ENCODE assay signal across 10 cellular contexts in genomic region chr3:25843332-25843731, GRCh38. TPM values are rescaled to one million over a fixed set of nuclear protein-coding genes. Genes with fewer than 3 reads are reported as not detected.
A peak's percentile ranks its signal among the peaks of the same experiment; 100 is the strongest.
DNase-seq lines count a peak whose midpoint lies in the region; ATAC-seq and TF ChIP-seq lines count a peak whose summit lies in the region.
"Had no signal": no experiment of that assay in that cellular context is flagged by ENCODE, and none has a peak within 500 bp of the region (broad histone marks: within the 10 kb centered on the region; RNA-seq: fewer than 3 reads in every experiment).

No MANE protein-coding gene starts in this region.

- no peaks in the 10 kb centered on the region for H3K27me3 ChIP-seq in HCT116 (ENCODE audit: insufficient read depth, low read length)
- no peaks in the 10 kb centered on the region for H3K27me3 ChIP-seq in PC-3 (ENCODE audit: low read length)
- no peaks in the 10 kb centered on the region for H3K27me3 ChIP-seq in esophagus squamous epithelium

- TF ChIP-seq POLR2A in HCT116 (IDR thresholded peaks at IDR 0.05; ENCODE audit: borderline replicate concordance, extremely low read depth, insufficient read depth, insufficient read length) = no peak
- no peak for TF ChIP-seq POLR2A in esophagus squamous epithelium (IDR thresholded peaks at IDR 0.05)

- TF ChIP-seq CTCF in HCT116 (IDR thresholded peaks at IDR 0.05 in 2 of 3, conservative IDR thresholded peaks at IDR 0.05 in 1 of 3; ENCODE audit: borderline replicate concordance in 1 of 3, insufficient read depth in 1 of 3, low read depth in 2 of 3, low read length in 2 of 3) = 0 out of 6 replicates have a peak, but pooled peaks of 1 of the 3 experiments have one; percentile 12
- TF ChIP-seq CTCF in PC-3 (conservative IDR thresholded peaks at IDR 0.05; ENCODE audit: low read depth, low read length) = peak; percentile 61
- TF ChIP-seq CTCF in esophagus squamous epithelium (IDR thresholded peaks at IDR 0.05) = peak in 4 of 6 experiments; percentile 8 to 35 (median 14)
- peak; percentile 22 for TF ChIP-seq CTCF in retinal pigment epithelial cell (conservative IDR thresholded peaks at IDR 0.05; ENCODE audit: low read depth, low read length)

- H2AFZ ChIP-seq in HCT116 (ENCODE audit: low read depth, low read length, poor library complexity, severe bottlenecking) (no peak overlapping the region), PC-3 (ENCODE audit: low read length) (no peak overlapping the region)

- H3K27ac ChIP-seq in HCT116 (ENCODE audit: low read depth, low read length) (no peak overlapping the region), PC-3 (ENCODE audit: low read length) (no peak overlapping the region), esophagus squamous epithelium (no peak overlapping the region)

- peak; percentile 29; the same call in 1 of the 2 replicates for TF ChIP-seq RAD21 in HCT116 (IDR thresholded peaks at IDR 0.05; ENCODE audit: low read depth)

- no peak overlapping the region for H3K4me3 ChIP-seq in HCT116 (replicated peaks in 1 of 2; ENCODE audit: low read depth in 1 of 2, low read length in 2 of 2)
- H3K4me3 ChIP-seq in PC-3 (ENCODE audit: low read length) = no peak overlapping the region
- no peak overlapping the region for H3K4me3 ChIP-seq in esophagus squamous epithelium
- H3K4me3 ChIP-seq in retinal pigment epithelial cell (ENCODE audit: low read length) = no peak overlapping the region

- no peak for ATAC-seq in HCT116
- ATAC-seq in PC-3 = peak; percentile 31; the same call in 1 of the 2 replicates
- ATAC-seq: activated T-cell treated with anti-CD3 and anti-CD28 coated beads, Interleukin-2, amount 50 U/mL, for 72 hours had no signal

- H3K9ac ChIP-seq in HCT116 (ENCODE audit: low read length) (no peak overlapping the region), PC-3 (ENCODE audit: low read length) (no peak overlapping the region)

- CTCF ChIA-PET in HCT116 (lab: Charles Lee) = no interaction called here
- CTCF ChIA-PET in PC-3 (lab: Charles Lee) = no interaction called here

- BruUV-seq in HCT116 (replicated peaks; lab: Mats Ljungman, UMichigan) (no TSS peak), PC-3 (replicated peaks; lab: Mats Ljungman, UMichigan) (no TSS peak)

- H3K4me1 ChIP-seq in HCT116 (ENCODE audit: control insufficient read depth in 1 of 2, insufficient read depth in 2 of 2, low read length in 2 of 2) (no peaks in the 10 kb centered on the region), PC-3 (ENCODE audit: insufficient read depth, low read length) (no peaks in the 10 kb centered on the region), esophagus squamous epithelium (no peaks in the 10 kb centered on the region)

- POLR2A ChIA-PET in HCT116 (lab: Charles Lee) (no interaction called here), PC-3 (lab: Charles Lee; ENCODE audit: unreplicated experiment) (no interaction called here)

- H3K9me3 ChIP-seq in HCT116 (ENCODE audit: control insufficient read depth in 1 of 2, insufficient read depth in 1 of 2, low read depth in 1 of 2, low read length in 2 of 2) (no peaks in the 10 kb centered on the region), PC-3 (ENCODE audit: low read length) (no peaks in the 10 kb centered on the region), esophagus squamous epithelium (no peaks in the 10 kb centered on the region)

- intact Hi-C loops in HCT116 (cut with micrococcal nuclease) = loop anchor here (5.0 to 10.0 kb wide), 2 partner anchors 121 to 869 kb away; no protein-coding TSS in a partner anchor
- intact Hi-C loops in PC-3 (cut with micrococcal nuclease) = loop anchor here (1.0 to 5.0 kb wide), 5 partner anchors 14 to 274 kb away; no protein-coding TSS in a partner anchor
- intact Hi-C loops in esophagus squamous epithelium (cut with DNase I) = no loop called here

- H3K9me2 ChIP-seq in HCT116 (ENCODE audit: insufficient read depth) = no peaks in the 10 kb centered on the region
- H3K9me2 ChIP-seq in PC-3 (replicated peaks; ENCODE audit: low read length) = no peaks in the 10 kb centered on the region

- no peaks in the 10 kb centered on the region for H4K20me1 ChIP-seq in HCT116 (ENCODE audit: insufficient read depth)
- H4K20me1 ChIP-seq in PC-3 (ENCODE audit: low read length) = no peaks in the 10 kb centered on the region

- DNase-seq in HCT116 (ENCODE audit: low read depth, low spot score) (no peak), PC-3 (peak; percentile 60), esophagus squamous epithelium (lab: John Stamatoyannopoulos, UW) (no peak), retinal pigment epithelial cell (ENCODE audit: low read depth) (no peak), NCI-H345 treated with DMSO at 0.1 percent for 48 hours (lab: John Stamatoyannopoulos, UW; ENCODE audit: unreplicated experiment) (no peak), NCI-H1048 (lab: John Stamatoyannopoulos, UW) (no peak)
- DNase-seq in activated CD4-positive, alpha-beta T cell treated with anti-CD3 and anti-CD28 coated beads for 48 hours = no peak
- DNase-seq: activated B cell treated with CpG ODN at 0.5 μM for 24 hours; activated T-cell treated with anti-CD3 and anti-CD28 coated beads, Interleukin-2, amount 50 U/mL, for 72 hours; stimulated activated naive CD4-positive, alpha-beta T cell treated with Interleukin-2 at 50 U/mL for 16 hours had no signal

- 20 to 24% methylated on average over 3 of the region's 3 CpGs for WGBS in esophagus squamous epithelium, 2 donors

- H3K79me2 ChIP-seq in HCT116 (ENCODE audit: insufficient read depth, low read length) (no peaks in the 10 kb centered on the region), PC-3 (ENCODE audit: low read length) (no peaks in the 10 kb centered on the region)

- no peaks in the 10 kb centered on the region for H3F3A ChIP-seq in PC-3 (ENCODE audit: low read length, unreplicated experiment)

- H3K4me2 ChIP-seq in HCT116 (ENCODE audit: low read length) = no peak overlapping the region
- H3K4me2 ChIP-seq in PC-3 (ENCODE audit: low read length) = no peak overlapping the region

- no peaks in the 10 kb centered on the region for H3K36me3 ChIP-seq in HCT116 (ENCODE audit: control insufficient read depth in 1 of 2, insufficient read depth in 2 of 2, low read length in 2 of 2)
- no peaks in the 10 kb centered on the region for H3K36me3 ChIP-seq in PC-3 (ENCODE audit: low read depth, low read length)
- H3K36me3 ChIP-seq in esophagus squamous epithelium = no peaks in the 10 kb centered on the region

- RAD21 ChIA-PET in HCT116 (lab: Charles Lee; ENCODE audit: low non-redundant PET in 1 of 2, low total read pairs in 2 of 2, uncharacterized antibody in 2 of 2, unreplicated experiment in 2 of 2) = no interaction called here

TF ChIP-seq in HCT116, 20 proteins besides CTCF, POLR2A, EP300 and RAD21:
- no peak for TF ChIP-seq EZH2phosphoT487 (IDR thresholded peaks at IDR 0.05; ENCODE audit: borderline replicate concordance)
- TF ChIP-seq EGR1 (IDR thresholded peaks at IDR 0.05; ENCODE audit: low read depth) = no peak
- no peak for TF ChIP-seq EZH2 (IDR thresholded peaks at IDR 0.05)
- no peak for TF ChIP-seq SRF (IDR thresholded peaks at IDR 0.05; ENCODE audit: low read depth)
- no peak for TF ChIP-seq JUND (IDR thresholded peaks at IDR 0.05)
- no peak for TF ChIP-seq FOSL1 (IDR thresholded peaks at IDR 0.05; ENCODE audit: low read depth)
- TF ChIP-seq CBX3 (IDR thresholded peaks at IDR 0.05; ENCODE audit: low read depth) = no peak
- TF ChIP-seq POLR2AphosphoS5 (IDR thresholded peaks at IDR 0.05; ENCODE audit: low read depth, low read length) = no peak
- TF ChIP-seq SP1 (IDR thresholded peaks at IDR 0.05; ENCODE audit: low read depth) = no peak

RNA-seq across cellular contexts. Expression of gene OXSM, which starts 53.4 kb away (rescaled TPM):
- 17.7 TPM for total RNA-seq in HCT116 (2021; ENCODE audit: unreplicated experiment)
- polyA plus RNA-seq in HCT116 (2012) = 17.9 and 25.9 TPM in 2 replicates
- total RNA-seq in PC-3 (2014; rRNA removed) = 13.7 and 21.4 TPM in 2 replicates
- 10 to 100 TPM in 1 of 4 donors, 1 to 10 TPM in 3; 7.7 to 17.0 (median 8.9) TPM for total RNA-seq in esophagus squamous epithelium
